Comparison of ENCODE assay signal across 8 cellular contexts in genomic region chr15:72685925-72686794, GRCh38. TPM values are rescaled to one million over a fixed set of nuclear protein-coding genes. Genes with fewer than 3 reads are reported as not detected.
DNase-seq lines count a peak whose midpoint lies in the region; ATAC-seq and TF ChIP-seq lines count a peak whose summit lies in the region.

A gene with protein sequence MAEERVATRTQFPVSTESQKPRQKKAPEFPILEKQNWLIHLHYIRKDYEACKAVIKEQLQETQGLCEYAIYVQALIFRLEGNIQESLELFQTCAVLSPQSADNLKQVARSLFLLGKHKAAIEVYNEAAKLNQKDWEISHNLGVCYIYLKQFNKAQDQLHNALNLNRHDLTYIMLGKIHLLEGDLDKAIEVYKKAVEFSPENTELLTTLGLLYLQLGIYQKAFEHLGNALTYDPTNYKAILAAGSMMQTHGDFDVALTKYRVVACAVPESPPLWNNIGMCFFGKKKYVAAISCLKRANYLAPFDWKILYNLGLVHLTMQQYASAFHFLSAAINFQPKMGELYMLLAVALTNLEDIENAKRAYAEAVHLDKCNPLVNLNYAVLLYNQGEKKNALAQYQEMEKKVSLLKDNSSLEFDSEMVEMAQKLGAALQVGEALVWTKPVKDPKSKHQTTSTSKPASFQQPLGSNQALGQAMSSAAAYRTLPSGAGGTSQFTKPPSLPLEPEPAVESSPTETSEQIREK (plus strand): TSS chr15:72686207. CDS start chr15:72686228, 21 bp downstream.
A gene with protein sequence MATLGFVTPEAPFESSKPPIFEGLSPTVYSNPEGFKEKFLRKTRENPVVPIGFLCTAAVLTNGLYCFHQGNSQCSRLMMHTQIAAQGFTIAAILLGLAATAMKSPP (minus strand): TSS chr15:72686182. CDS start chr15:72676374, 9,808 bp downstream.

- no peak for TF ChIP-seq EP300 in gastroesophageal sphincter (IDR thresholded peaks at IDR 0.05)

- no peaks in the 10 kb centered on the region for H3K9me3 Mint-ChIP-seq in activated T-helper 2 cell treated with anti-CD3 and anti-CD28 coated beads, Interferon-gamma antibody, Interleukin-2, Interleukin-4, amounts not matched to agents 10 μg/mL and 5 μg/mL and 100 μg/mL, durations not matched to agents 14 hours and 24 hours and 36 hours
- no peaks in the 10 kb centered on the region for H3K9me3 Mint-ChIP-seq in osteocyte (ENCODE audit: unreplicated experiment)

- DNase-seq in ELR (ENCODE audit: low read depth) = peak; percentile 90
- peak; percentile 87 for DNase-seq in H7
- peak; percentile 90 for DNase-seq in MG63
- DNase-seq in activated T-helper 2 cell treated with anti-CD3 and anti-CD28 coated beads, Interferon-gamma antibody, Interleukin-2, Interleukin-4, amounts not matched to agents 10 μg/mL and 5 μg/mL and 100 μg/mL, durations not matched to agents 14 hours and 24 hours and 36 hours (ENCODE audit: low spot score) = peak; percentile 86
- DNase-seq in osteocyte (ENCODE audit: extremely low spot score, unreplicated experiment) = peak; percentile 93
- peak; percentile 86 to 91 for DNase-seq in tibial artery
- DNase-seq in NCI-H1694 (lab: John Stamatoyannopoulos, UW) = no peak

- H3K4me3 Mint-ChIP-seq in activated T-helper 2 cell treated with anti-CD3 and anti-CD28 coated beads, Interferon-gamma antibody, Interleukin-2, Interleukin-4, amounts not matched to agents 10 μg/mL and 5 μg/mL and 100 μg/mL, durations not matched to agents 14 hours and 24 hours and 36 hours (ENCODE audit: low read depth) = peak within 1 kb of the TSS; percentile 92
- H3K4me3 Mint-ChIP-seq in osteocyte (ENCODE audit: unreplicated experiment) = peak within 1 kb of the TSS; percentile 94

- H3K27me3 Mint-ChIP-seq in activated T-helper 2 cell treated with anti-CD3 and anti-CD28 coated beads, Interferon-gamma antibody, Interleukin-2, Interleukin-4, amounts not matched to agents 10 μg/mL and 5 μg/mL and 100 μg/mL, durations not matched to agents 14 hours and 24 hours and 36 hours (ENCODE audit: low read depth) = no peaks in the 10 kb centered on the region
- peaks cover 3% of the 10 kb centered on the region for H3K27me3 Mint-ChIP-seq in osteocyte (ENCODE audit: unreplicated experiment)

- TF ChIP-seq POLR2A in gastroesophageal sphincter (IDR thresholded peaks at IDR 0.05) = peak; percentile 37 to 51

- 0 to 1% methylated on average over 6 to 14 of the region's 49 CpGs for WGBS in gastroesophageal sphincter (ENCODE audit: low coverage in 1 of 2), 2 donors

- peak in 1 of 4 experiments; percentile 8 for TF ChIP-seq CTCF in gastroesophageal sphincter (IDR thresholded peaks at IDR 0.05)
- TF ChIP-seq CTCF in osteocyte (IDR thresholded peaks at IDR 0.05) = no peak
- TF ChIP-seq CTCF in tibial artery (IDR thresholded peaks at IDR 0.05) = no peak

- ATAC-seq in gastroesophageal sphincter = peak; percentile 96

- no peaks in the 10 kb centered on the region for H3K36me3 Mint-ChIP-seq in activated T-helper 2 cell treated with anti-CD3 and anti-CD28 coated beads, Interferon-gamma antibody, Interleukin-2, Interleukin-4, amounts not matched to agents 10 μg/mL and 5 μg/mL and 100 μg/mL, durations not matched to agents 14 hours and 24 hours and 36 hours (ENCODE audit: low read depth)
- H3K36me3 Mint-ChIP-seq in osteocyte (ENCODE audit: unreplicated experiment) = no peaks in the 10 kb centered on the region

- peaks cover 18% of the 10 kb centered on the region for H3K4me1 Mint-ChIP-seq in activated T-helper 2 cell treated with anti-CD3 and anti-CD28 coated beads, Interferon-gamma antibody, Interleukin-2, Interleukin-4, amounts not matched to agents 10 μg/mL and 5 μg/mL and 100 μg/mL, durations not matched to agents 14 hours and 24 hours and 36 hours (ENCODE audit: low read depth)
- H3K4me1 Mint-ChIP-seq in osteocyte (ENCODE audit: unreplicated experiment) = peaks cover 14% of the 10 kb centered on the region

- intact Hi-C loops in activated T-helper 2 cell treated with anti-CD3 and anti-CD28 coated beads, Interferon-gamma antibody, Interleukin-2, Interleukin-4, amounts not matched to agents 10 μg/mL and 5 μg/mL and 100 μg/mL, durations not matched to agents 14 hours and 24 hours and 36 hours (cut with micrococcal nuclease) = loop anchor here (10.0 kb wide), 1 partner anchor 99 kb away; the partner anchor contains the start of gene ADPGK
- intact Hi-C loops in tibial artery (cut with DNase I; ENCODE audit: low total_unique reads) = loop anchor here (5.0 kb wide), 2 partner anchors 96 to 214 kb away; partner anchors contain the start of genes ADPGK and ARIH1

- peak within 1 kb of the TSS; percentile 90 for H3K27ac Mint-ChIP-seq in activated T-helper 2 cell treated with anti-CD3 and anti-CD28 coated beads, Interferon-gamma antibody, Interleukin-2, Interleukin-4, amounts not matched to agents 10 μg/mL and 5 μg/mL and 100 μg/mL, durations not matched to agents 14 hours and 24 hours and 36 hours
- H3K27ac Mint-ChIP-seq in osteocyte (ENCODE audit: unreplicated experiment) = peak within 1 kb of the TSS; percentile 99

- H3K9me3 ChIP-seq in MG63 = no peaks in the 10 kb centered on the region
- H3K9me3 ChIP-seq in gastroesophageal sphincter = no peaks in the 10 kb centered on the region
- no peaks in the 10 kb centered on the region for H3K9me3 ChIP-seq in tibial artery

- H3K36me3 ChIP-seq in H7 (replicated peaks; ENCODE audit: control insufficient read depth, insufficient read depth, low read length) (no peaks in the 10 kb centered on the region), MG63 (no peaks in the 10 kb centered on the region), gastroesophageal sphincter (no peaks in the 10 kb centered on the region), tibial artery (no peaks in the 10 kb centered on the region)

- H3K4me1 ChIP-seq in gastroesophageal sphincter = peaks cover 0 to 20% (median 0%) of the 10 kb centered on the region in 3 donors
- H3K4me1 ChIP-seq in tibial artery = peaks cover 0 to 15% (median 8%) of the 10 kb centered on the region in 4 donors

- H3K27ac ChIP-seq in gastroesophageal sphincter = peak within 1 kb of the TSS; percentile 81 to 94 (median 92)
- peak within 1 kb of the TSS; percentile 87 to 93 for H3K27ac ChIP-seq in tibial artery

- H3K4me3 ChIP-seq in H7 (ENCODE audit: insufficient read depth, low read depth, low read length) = peak within 1 kb of the TSS; percentile 56
- H3K4me3 ChIP-seq in MG63 = peak within 1 kb of the TSS; percentile 76
- H3K4me3 ChIP-seq in gastroesophageal sphincter = peak within 1 kb of the TSS; percentile 70 to 75
- peak within 1 kb of the TSS; percentile 64 for H3K4me3 ChIP-seq in tibial artery

- H3K27me3 ChIP-seq in H7 (ENCODE audit: control insufficient read depth, insufficient read depth, low read length) (no peaks in the 10 kb centered on the region), MG63 (no peaks in the 10 kb centered on the region), gastroesophageal sphincter (no peaks in the 10 kb centered on the region), tibial artery (no peaks in the 10 kb centered on the region)

RNA-seq across cellular contexts. Expression of the first gene that starts in this region (rescaled TPM):
- total RNA-seq in H7 (2014; rRNA removed; shearing (Covaris generic)) = 55.1 and 69.1 TPM in 2 replicates
- total RNA-seq in MG63 (2014; rRNA removed; shearing (Covaris generic); ENCODE audit: low replicate concordance) = 14.9 and 30.9 TPM in 2 replicates
- 8.5 and 14.5 TPM in 2 replicates for total RNA-seq in activated T-helper 2 cell treated with anti-CD3 and anti-CD28 coated beads, Interferon-gamma antibody, Interleukin-2, Interleukin-4, amounts not matched to agents 10 μg/mL and 5 μg/mL and 100 μg/mL, durations not matched to agents 14 hours and 24 hours and 36 hours
- total RNA-seq in gastroesophageal sphincter (10 to 100 TPM; 19.8 to 34.9 (median 26.6) TPM), osteocyte (24.7 and 30.5 TPM in 2 replicates)

RNA-seq across cellular contexts. Expression of the second gene that starts in this region (rescaled TPM):
- 0.17 and 0.30 TPM in 2 replicates for total RNA-seq in H7 (2014; rRNA removed; shearing (Covaris generic))
- total RNA-seq in MG63 (2014; rRNA removed; shearing (Covaris generic); ENCODE audit: low replicate concordance) = not detected in 2 replicates
- 0.16 TPM in 2 replicates for total RNA-seq in activated T-helper 2 cell treated with anti-CD3 and anti-CD28 coated beads, Interferon-gamma antibody, Interleukin-2, Interleukin-4, amounts not matched to agents 10 μg/mL and 5 μg/mL and 100 μg/mL, durations not matched to agents 14 hours and 24 hours and 36 hours
- total RNA-seq in gastroesophageal sphincter (not detected), osteocyte (not detected in 2 replicates)
